In the genomic region with DNA sequence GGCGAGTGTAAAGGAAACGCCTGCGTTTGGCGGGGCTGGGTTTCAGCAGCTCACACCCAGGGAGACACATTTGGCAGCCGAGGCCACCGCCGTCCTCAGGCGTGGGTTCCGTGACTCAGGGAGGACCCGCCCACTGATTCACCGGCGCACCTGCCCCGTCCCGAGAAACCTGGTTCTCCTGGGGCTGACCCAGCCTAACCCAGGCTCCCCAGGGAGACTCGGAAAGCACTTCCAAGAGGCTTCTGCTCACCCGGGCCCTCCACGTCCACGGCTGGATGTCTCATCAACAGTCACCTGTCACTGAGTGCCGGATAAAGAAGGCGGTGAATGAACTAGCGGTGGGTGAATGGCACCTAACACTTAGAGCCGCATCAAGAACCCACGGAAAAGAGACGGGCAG, we compare ENCODE assay signal across 15 cellular contexts.
A peak's percentile ranks its signal among the peaks of the same experiment; 100 is the strongest.
DNase-seq lines count a peak whose midpoint lies in the region; ATAC-seq and TF ChIP-seq lines count a peak whose summit lies in the region.
"Had no signal": no experiment of that assay in that cellular context is flagged by ENCODE, and none has a peak within 500 bp of the region (broad histone marks: within the 10 kb centered on the region; RNA-seq: fewer than 3 reads in every experiment).

No MANE protein-coding gene starts in this region.

- peak in 2 of 3 donors; percentile 7 to 55 for DNase-seq in right cardiac atrium
- no peak for DNase-seq in heart right ventricle
- DNase-seq in sciatic nerve (ENCODE audit: low spot score): peak; percentile 50
- DNase-seq in Karpas-422: no peak
- no peak for DNase-seq in osteoblast (ENCODE audit: insufficient read length, low spot score, missing footprints)
- no peak for DNase-seq in NCI-H2107 (lab: John Stamatoyannopoulos, UW)
- DNase-seq: DMS 273 treated with DMSO at 0.1 percent for 48 hours, GF-D8, GM23248, Kasumi-1, NCI-H1105 treated with DMSO at 0.1 percent for 48 hours, NCI-H187 treated with DMSO at 0.1 percent for 48 hours, NCI-H510A, NCI-H774 had no signal

- H3K4me3 ChIP-seq in right cardiac atrium (ENCODE audit: low read length) (no peak overlapping the region), heart right ventricle (no peak overlapping the region), Karpas-422 (ENCODE audit: low read length) (no peak overlapping the region), osteoblast (ENCODE audit: insufficient read depth, low read length) (no peak overlapping the region)
- H3K4me3 ChIP-seq: GM23248 had no signal

- no peak overlapping the region for H3K9ac ChIP-seq in Karpas-422 (ENCODE audit: low read length)
- H3K9ac ChIP-seq: GM23248 had no signal

- no peak overlapping the region for H3K4me2 ChIP-seq in Karpas-422 (ENCODE audit: low read depth, low read length, poor library complexity, severe bottlenecking)
- H3K4me2 ChIP-seq in osteoblast (ENCODE audit: insufficient read depth, low read length): no peak overlapping the region

- TF ChIP-seq CTCF in heart right ventricle (IDR thresholded peaks at IDR 0.05) (no peak), osteoblast (IDR thresholded peaks at IDR 0.05; ENCODE audit: extremely low read depth, low read depth, low read length) (no peak)

- H3K79me2 ChIP-seq in Karpas-422 (ENCODE audit: low read length) (no peaks in the 10 kb centered on the region), osteoblast (ENCODE audit: insufficient read depth, low read length) (no peaks in the 10 kb centered on the region)

- intact Hi-C loops in right cardiac atrium (cut with DNase I) (no loop called here), heart right ventricle (cut with DNase I) (no loop called here), sciatic nerve (cut with DNase I) (no loop called here)

- no peak for ATAC-seq in right cardiac atrium
- ATAC-seq in heart right ventricle: no peak
- peak; percentile 98 for ATAC-seq in esophagus mucosa
- no peak for ATAC-seq in sciatic nerve

- H3K9me3 ChIP-seq in right cardiac atrium (ENCODE audit: control insufficient read depth, low read length) (no peaks in the 10 kb centered on the region), heart right ventricle (no peaks in the 10 kb centered on the region), Karpas-422 (ENCODE audit: low read length) (no peaks in the 10 kb centered on the region), osteoblast (ENCODE audit: low read depth, low read length) (no peaks in the 10 kb centered on the region)

- H3K27ac ChIP-seq in right cardiac atrium (ENCODE audit: low read length) (no peak overlapping the region), heart right ventricle (no peak overlapping the region), Karpas-422 (ENCODE audit: low read length) (no peak overlapping the region), osteoblast (ENCODE audit: low read depth, low read length) (no peak overlapping the region)
- H3K27ac ChIP-seq: GM23248 had no signal

- H3K36me3 ChIP-seq in heart right ventricle (no peaks in the 10 kb centered on the region), Karpas-422 (ENCODE audit: insufficient read depth, low read length) (no peaks in the 10 kb centered on the region), osteoblast (ENCODE audit: insufficient read depth, low read length) (no peaks in the 10 kb centered on the region)

- H3K9me2 ChIP-seq in Karpas-422 (replicated peaks; ENCODE audit: insufficient read depth, low read length): no peaks in the 10 kb centered on the region

- 81% methylated on average over 24 of the region's 24 CpGs for WGBS in right cardiac atrium
- 88 to 89% methylated on average over 24 of the region's 24 CpGs for WGBS in heart right ventricle, 2 donors

- H2AFZ ChIP-seq in Karpas-422 (ENCODE audit: low read length): no peak overlapping the region
- no peak overlapping the region for H2AFZ ChIP-seq in osteoblast (ENCODE audit: low read length)
- H2AFZ ChIP-seq: GM23248 had no signal

- H3K4me1 ChIP-seq in right cardiac atrium (ENCODE audit: control insufficient read depth, insufficient read depth, low read length) (no peaks in the 10 kb centered on the region), heart right ventricle (no peaks in the 10 kb centered on the region), Karpas-422 (ENCODE audit: low read length) (no peaks in the 10 kb centered on the region), osteoblast (ENCODE audit: insufficient read depth, low read length) (no peaks in the 10 kb centered on the region)

- no peaks in the 10 kb centered on the region for H4K20me1 ChIP-seq in Karpas-422 (ENCODE audit: insufficient read depth, low read depth, low read length)
- no peaks in the 10 kb centered on the region for H4K20me1 ChIP-seq in osteoblast (ENCODE audit: insufficient read depth, low read length)

- H3K27me3 ChIP-seq in right cardiac atrium (ENCODE audit: control insufficient read depth, insufficient read depth) (no peaks in the 10 kb centered on the region), heart right ventricle (peaks cover 0 to 18% (median 0%) of the 10 kb centered on the region in 7 donors), Karpas-422 (ENCODE audit: low read length) (no peaks in the 10 kb centered on the region), osteoblast (ENCODE audit: insufficient read depth, low read length) (no peaks in the 10 kb centered on the region)

Comparison
In these comparisons a context has a peak if more than half of its experiments do, and no peak if none do; other contexts are left out.
1. DNase-seq: peak in right cardiac atrium (2 of 3) and sciatic nerve (single experiment); none in heart right ventricle (0 of 2), Karpas-422 (single experiment), osteoblast (single experiment) and NCI-H2107 (single experiment).